In genomic region chr9:118729981-118730380, GRCh38 we compare ENCODE assay signal across 34 cellular contexts.
"Had no signal": no experiment of that assay in that cellular context is flagged by ENCODE, and none has a peak within 500 bp of the region (broad histone marks: within the 10 kb centered on the region; RNA-seq: fewer than 3 reads in every experiment).

No MANE protein-coding gene starts in this region.

- H3K27me3 ChIP-seq: MG63 had no signal

- DNase-seq: Karpas-422, Kasumi-1, MG63, MM.1S, MV-4-11, NCI-H1048, NCI-H1092, NCI-H1092 treated with DMSO at 0.1 percent for 48 hours, NCI-H1105, NCI-H1105 treated with DMSO at 0.1 percent for 48 hours, NCI-H1417, NCI-H1417 treated with DMSO at 0.1 percent for 48 hours, NCI-H1436, NCI-H1436 treated with DMSO at 0.1 percent for 48 hours, NCI-H146, NCI-H1694, NCI-H1694 treated with DMSO at 0.1 percent for 48 hours, NCI-H187, NCI-H187 treated with DMSO at 0.1 percent for 48 hours, NCI-H1930, NCI-H2029, NCI-H2029 treated with DMSO at 0.1 percent for 48 hours, NCI-H2081, NCI-H2081 treated with DMSO at 0.1 percent for 48 hours, NCI-H2107, NCI-H2171, NCI-H2171 treated with DMSO at 0.1 percent for 48 hours, NCI-H2227 treated with DMSO at 0.1 percent for 48 hours, NCI-H226, NCI-H345, NCI-H446, NCI-H446 treated with DMSO at 0.1 percent for 48 hours, NCI-H510A, NCI-H510A treated with DMSO at 0.1 percent for 48 hours had no signal

- H3K4me3 ChIP-seq: MG63 had no signal

- H3K9me3 ChIP-seq: MG63 had no signal

- H3K36me3 ChIP-seq: MG63 had no signal
